ENCODE assay signal across 1 cellular context in the genomic region with DNA sequence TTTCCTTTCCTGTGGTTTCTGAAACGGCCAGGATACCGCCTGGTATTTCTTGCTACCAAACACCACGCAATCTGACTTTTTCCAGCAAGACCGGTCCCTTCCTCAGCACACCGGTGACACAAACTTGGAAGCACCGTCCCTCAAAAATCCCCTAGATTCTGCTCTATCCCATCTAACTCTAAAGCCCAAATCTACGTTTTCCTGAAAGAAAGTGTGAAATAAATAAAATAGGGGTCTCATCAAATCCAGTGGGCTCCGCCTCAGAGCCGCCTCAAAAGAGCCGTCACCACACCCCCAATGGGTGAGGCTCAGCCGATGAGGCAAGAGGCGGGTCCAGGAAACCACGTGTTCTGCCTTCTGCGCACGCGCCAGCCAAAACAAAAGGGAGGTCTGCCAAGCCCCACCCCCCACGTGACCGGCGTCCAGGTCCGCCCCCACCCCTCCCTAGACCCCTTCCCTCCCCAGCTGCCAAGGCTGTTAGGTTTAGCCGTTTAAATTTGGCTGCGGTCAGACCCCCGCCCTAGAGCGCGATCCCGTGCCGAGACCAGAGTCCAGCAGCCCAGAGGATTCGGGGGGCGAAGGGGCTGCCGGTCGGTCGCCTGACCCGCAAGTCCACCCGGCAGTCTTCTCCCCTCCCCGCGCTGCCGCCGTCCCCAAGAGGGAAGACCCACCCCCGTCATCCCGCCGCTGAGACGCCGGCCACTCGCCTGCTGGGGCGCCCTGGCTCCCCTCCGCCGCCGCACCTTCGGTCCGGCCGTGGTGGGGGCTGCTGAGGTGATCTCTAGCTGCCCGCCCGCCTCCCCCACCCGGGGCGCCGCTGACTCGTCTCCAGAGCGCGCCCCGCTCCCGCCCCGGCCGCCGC.
TF ChIP-seq lines count a peak whose summit lies in the region.

No MANE protein-coding gene starts in this region.

TF ChIP-seq in WTC11, 78 proteins besides CTCF, POLR2A, EP300 and RAD21 (continued from another document):
- TF ChIP-seq, protein P1, sequence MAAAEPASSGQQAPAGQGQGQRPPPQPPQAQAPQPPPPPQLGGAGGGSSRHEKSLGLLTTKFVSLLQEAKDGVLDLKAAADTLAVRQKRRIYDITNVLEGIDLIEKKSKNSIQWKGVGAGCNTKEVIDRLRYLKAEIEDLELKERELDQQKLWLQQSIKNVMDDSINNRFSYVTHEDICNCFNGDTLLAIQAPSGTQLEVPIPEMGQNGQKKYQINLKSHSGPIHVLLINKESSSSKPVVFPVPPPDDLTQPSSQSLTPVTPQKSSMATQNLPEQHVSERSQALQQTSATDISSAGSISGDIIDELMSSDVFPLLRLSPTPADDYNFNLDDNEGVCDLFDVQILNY (CRISPR knock-in tag; IDR thresholded peaks at IDR 0.05), result 0 out of 2 replicates have a peak, but pooled peaks have one; percentile 46
- TF ChIP-seq GRHL2 (CRISPR knock-in tag; IDR thresholded peaks at IDR 0.05; ENCODE audit: insufficient replicate concordance, severe bottlenecking) (no peak), NFYB (CRISPR knock-in tag; conservative IDR thresholded peaks at IDR 0.05; ENCODE audit: low read depth) (no peak), ZNF232 (CRISPR knock-in tag; IDR thresholded peaks at IDR 0.05) (no peak), NFATC4 (CRISPR knock-in tag; IDR thresholded peaks at IDR 0.05) (no peak), TEAD4 (CRISPR knock-in tag; IDR thresholded peaks at IDR 0.05) (0 out of 2 replicates have a peak, but pooled peaks have one; percentile 29), TEAD1 (CRISPR knock-in tag; IDR thresholded peaks at IDR 0.05) (peak; percentile 59; the same call in 1 of the 2 replicates)
- TF ChIP-seq, protein P2, sequence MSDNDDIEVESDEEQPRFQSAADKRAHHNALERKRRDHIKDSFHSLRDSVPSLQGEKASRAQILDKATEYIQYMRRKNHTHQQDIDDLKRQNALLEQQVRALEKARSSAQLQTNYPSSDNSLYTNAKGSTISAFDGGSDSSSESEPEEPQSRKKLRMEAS (CRISPR knock-in tag; IDR thresholded peaks at IDR 0.05), result no peak
- TF ChIP-seq, protein P3, sequence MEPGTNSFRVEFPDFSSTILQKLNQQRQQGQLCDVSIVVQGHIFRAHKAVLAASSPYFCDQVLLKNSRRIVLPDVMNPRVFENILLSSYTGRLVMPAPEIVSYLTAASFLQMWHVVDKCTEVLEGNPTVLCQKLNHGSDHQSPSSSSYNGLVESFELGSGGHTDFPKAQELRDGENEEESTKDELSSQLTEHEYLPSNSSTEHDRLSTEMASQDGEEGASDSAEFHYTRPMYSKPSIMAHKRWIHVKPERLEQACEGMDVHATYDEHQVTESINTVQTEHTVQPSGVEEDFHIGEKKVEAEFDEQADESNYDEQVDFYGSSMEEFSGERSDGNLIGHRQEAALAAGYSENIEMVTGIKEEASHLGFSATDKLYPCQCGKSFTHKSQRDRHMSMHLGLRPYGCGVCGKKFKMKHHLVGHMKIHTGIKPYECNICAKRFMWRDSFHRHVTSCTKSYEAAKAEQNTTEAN (CRISPR knock-in tag; IDR thresholded peaks at IDR 0.05), result no peak
- TF ChIP-seq, protein P4, sequence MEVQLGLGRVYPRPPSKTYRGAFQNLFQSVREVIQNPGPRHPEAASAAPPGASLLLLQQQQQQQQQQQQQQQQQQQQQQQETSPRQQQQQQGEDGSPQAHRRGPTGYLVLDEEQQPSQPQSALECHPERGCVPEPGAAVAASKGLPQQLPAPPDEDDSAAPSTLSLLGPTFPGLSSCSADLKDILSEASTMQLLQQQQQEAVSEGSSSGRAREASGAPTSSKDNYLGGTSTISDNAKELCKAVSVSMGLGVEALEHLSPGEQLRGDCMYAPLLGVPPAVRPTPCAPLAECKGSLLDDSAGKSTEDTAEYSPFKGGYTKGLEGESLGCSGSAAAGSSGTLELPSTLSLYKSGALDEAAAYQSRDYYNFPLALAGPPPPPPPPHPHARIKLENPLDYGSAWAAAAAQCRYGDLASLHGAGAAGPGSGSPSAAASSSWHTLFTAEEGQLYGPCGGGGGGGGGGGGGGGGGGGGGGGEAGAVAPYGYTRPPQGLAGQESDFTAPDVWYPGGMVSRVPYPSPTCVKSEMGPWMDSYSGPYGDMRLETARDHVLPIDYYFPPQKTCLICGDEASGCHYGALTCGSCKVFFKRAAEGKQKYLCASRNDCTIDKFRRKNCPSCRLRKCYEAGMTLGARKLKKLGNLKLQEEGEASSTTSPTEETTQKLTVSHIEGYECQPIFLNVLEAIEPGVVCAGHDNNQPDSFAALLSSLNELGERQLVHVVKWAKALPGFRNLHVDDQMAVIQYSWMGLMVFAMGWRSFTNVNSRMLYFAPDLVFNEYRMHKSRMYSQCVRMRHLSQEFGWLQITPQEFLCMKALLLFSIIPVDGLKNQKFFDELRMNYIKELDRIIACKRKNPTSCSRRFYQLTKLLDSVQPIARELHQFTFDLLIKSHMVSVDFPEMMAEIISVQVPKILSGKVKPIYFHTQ (CRISPR knock-in tag; IDR thresholded peaks at IDR 0.05), result no peak
- TF ChIP-seq, protein P5, sequence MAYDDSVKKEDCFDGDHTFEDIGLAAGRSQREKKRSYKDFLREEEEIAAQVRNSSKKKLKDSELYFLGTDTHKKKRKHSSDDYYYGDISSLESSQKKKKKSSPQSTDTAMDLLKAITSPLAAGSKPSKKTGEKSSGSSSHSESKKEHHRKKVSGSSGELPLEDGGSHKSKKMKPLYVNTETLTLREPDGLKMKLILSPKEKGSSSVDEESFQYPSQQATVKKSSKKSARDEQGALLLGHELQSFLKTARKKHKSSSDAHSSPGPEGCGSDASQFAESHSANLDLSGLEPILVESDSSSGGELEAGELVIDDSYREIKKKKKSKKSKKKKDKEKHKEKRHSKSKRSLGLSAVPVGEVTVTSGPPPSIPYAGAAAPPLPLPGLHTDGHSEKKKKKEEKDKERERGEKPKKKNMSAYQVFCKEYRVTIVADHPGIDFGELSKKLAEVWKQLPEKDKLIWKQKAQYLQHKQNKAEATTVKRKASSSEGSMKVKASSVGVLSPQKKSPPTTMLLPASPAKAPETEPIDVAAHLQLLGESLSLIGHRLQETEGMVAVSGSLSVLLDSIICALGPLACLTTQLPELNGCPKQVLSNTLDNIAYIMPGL (CRISPR knock-in tag; IDR thresholded peaks at IDR 0.05), result 0 out of 2 replicates have a peak, but pooled peaks have one; percentile 11
